8 cellular contexts compared by ENCODE assay signal in genomic region chr6:53064726-53065265, GRCh38. TPM values are rescaled to one million over a fixed set of nuclear protein-coding genes. Genes with fewer than 3 reads are reported as not detected.
DNase-seq lines count a peak whose midpoint lies in the region; ATAC-seq, FAIRE-seq and TF ChIP-seq lines count a peak whose summit lies in the region.

No MANE protein-coding gene starts in this region.

- H3K9me3 Mint-ChIP-seq in neural crest cell = no peaks in the 10 kb centered on the region
- no peaks in the 10 kb centered on the region for H3K9me3 Mint-ChIP-seq in stimulated activated naive CD8-positive, alpha-beta T cell treated with anti-CD3 and anti-CD28 coated beads, Interleukin-15, amount 100 ng/mL, for 72 hours

- ATAC-seq in stimulated activated naive CD8-positive, alpha-beta T cell treated with anti-CD3 and anti-CD28 coated beads, Interleukin-15, amount 100 ng/mL, for 72 hours = peak; percentile 81

- H3K27me3 Mint-ChIP-seq in neural crest cell (ENCODE audit: low read depth) = no peaks in the 10 kb centered on the region
- H3K27me3 Mint-ChIP-seq in stimulated activated naive CD8-positive, alpha-beta T cell treated with anti-CD3 and anti-CD28 coated beads, Interleukin-15, amount 100 ng/mL, for 72 hours = no peaks in the 10 kb centered on the region

- no peaks in the 10 kb centered on the region for H3K27me3 ChIP-seq in SJCRH30

- DNase-seq in HFF-Myc (ENCODE audit: extremely low read depth, low read depth) = peak; percentile 94
- peak; percentile 98 for DNase-seq in MV-4-11 (lab: John Stamatoyannopoulos, UW)
- DNase-seq in SJCRH30 = peak; percentile 90 to 94
- DNase-seq in activated naive CD4-positive, alpha-beta T cell (lab: John Stamatoyannopoulos, UW) = peak; percentile 75 to 91 (median 84)
- DNase-seq in foreskin melanocyte = peak; percentile 96
- DNase-seq in neural crest cell (ENCODE audit: low read depth, low spot score) = peak; percentile 83
- peak; percentile 92 to 95 for DNase-seq in stimulated activated naive CD8-positive, alpha-beta T cell treated with anti-CD3 and anti-CD28 coated beads, Interleukin-15, amount 100 ng/mL, for 72 hours

- H3K27ac Mint-ChIP-seq in neural crest cell (ENCODE audit: unreplicated experiment) = peak overlapping the region; percentile 99
- peak overlapping the region; percentile 83 to 98 for H3K27ac Mint-ChIP-seq in stimulated activated naive CD8-positive, alpha-beta T cell treated with anti-CD3 and anti-CD28 coated beads, Interleukin-15, amount 100 ng/mL, for 72 hours

- no peaks in the 10 kb centered on the region for H3K36me3 ChIP-seq in SJCRH30

- FAIRE-seq in G401.6 (lab: Jason Lieb, UNC) = peak; percentile 98

- H3K4me1 ChIP-seq in SJCRH30 = no peaks in the 10 kb centered on the region

- no peak for TF ChIP-seq CTCF in HFF-Myc (IDR thresholded peaks at IDR 0.05; ENCODE audit: low read depth, low read length, missing control alignments)
- TF ChIP-seq CTCF in neural crest cell (conservative IDR thresholded peaks at IDR 0.05) = peak; percentile 29

- H3K4me3 Mint-ChIP-seq in neural crest cell = peak overlapping the region; percentile 99
- peak overlapping the region; percentile 97 to 98 for H3K4me3 Mint-ChIP-seq in stimulated activated naive CD8-positive, alpha-beta T cell treated with anti-CD3 and anti-CD28 coated beads, Interleukin-15, amount 100 ng/mL, for 72 hours

- H3K4me3 ChIP-seq in HFF-Myc (replicated peaks; ENCODE audit: low read depth, low read length) (peak overlapping the region; percentile 84), SJCRH30 (peak overlapping the region; percentile 77)

- H3K27ac ChIP-seq in SJCRH30 = peak overlapping the region; percentile 56

- H3K9me3 ChIP-seq in SJCRH30 (replicated peaks) = no peaks in the 10 kb centered on the region

- peaks cover 47% of the 10 kb centered on the region for H3K4me1 Mint-ChIP-seq in neural crest cell
- peaks cover 65% of the 10 kb centered on the region for H3K4me1 Mint-ChIP-seq in stimulated activated naive CD8-positive, alpha-beta T cell treated with anti-CD3 and anti-CD28 coated beads, Interleukin-15, amount 100 ng/mL, for 72 hours

- H3K36me3 Mint-ChIP-seq in neural crest cell (ENCODE audit: low read depth) = no peaks in the 10 kb centered on the region

RNA-seq across cellular contexts. Expression of gene FBXO9, which starts 0.4 kb away (rescaled TPM):
- 23.7 and 27.4 TPM in 2 replicates for total RNA-seq in SJCRH30 (2014; rRNA removed; shearing (Covaris generic))
- 48.3 and 62.4 TPM in 2 replicates for total RNA-seq in neural crest cell

RNA-seq across cellular contexts. Expression of gene CILK1, which starts 3.2 kb away (rescaled TPM):
- total RNA-seq in SJCRH30 (2014; rRNA removed; shearing (Covaris generic)) = 6.7 and 6.9 TPM in 2 replicates
- 15.7 and 16.1 TPM in 2 replicates for total RNA-seq in neural crest cell

Comparison
In these comparisons a context has a peak if more than half of its experiments do, and no peak if none do; other contexts are left out.
1. Peak in every context shown above with its lines: DNase-seq, ATAC-seq, H3K4me3 ChIP-seq and H3K27ac ChIP-seq.